In genomic region chr10:94546058-94546595, GRCh38 we compare ENCODE assay signal across 8 cellular contexts.
A peak's percentile ranks its signal among the peaks of the same experiment; 100 is the strongest.
DNase-seq lines count a peak whose midpoint lies in the region; ATAC-seq and TF ChIP-seq lines count a peak whose summit lies in the region.

No MANE protein-coding gene starts in this region.

- peaks cover 9% of the 10 kb centered on the region for H3K4me1 ChIP-seq in mucosa of stomach (ENCODE audit: control insufficient read depth, insufficient read depth, low read length)

- peak; percentile 19 for ATAC-seq in GM18907 (IDR thresholded peaks at IDR 0.05; ENCODE audit: unreplicated experiment)
- peak; percentile 16 for ATAC-seq in HG03460 (IDR thresholded peaks at IDR 0.05; ENCODE audit: unreplicated experiment)
- ATAC-seq in SK-N-SH treated with all-trans-retinoic acid at 6 μM for 48 hours, result peak; percentile 50

- no peaks in the 10 kb centered on the region for H3K9me3 ChIP-seq in mucosa of stomach (ENCODE audit: control insufficient read depth, low read length)

- H3K4me3 ChIP-seq in mucosa of stomach (ENCODE audit: low read length), result peak overlapping the region; percentile 53

- H3K36me3 ChIP-seq in mucosa of stomach (ENCODE audit: control insufficient read depth, insufficient read depth, low read length), result no peaks in the 10 kb centered on the region

- H3K27me3 ChIP-seq in mucosa of stomach (ENCODE audit: control insufficient read depth, insufficient read depth, low read length), result no peaks in the 10 kb centered on the region

- peak overlapping the region; percentile 82 for H3K9ac ChIP-seq in mucosa of stomach (ENCODE audit: low read length)

- H3K27ac ChIP-seq in C4-2B (peak overlapping the region; percentile 81), epithelial cell of prostate (peak overlapping the region; percentile 73)

- DNase-seq in epithelial cell of prostate (ENCODE audit: low read depth, low spot score) (no peak), NCI-H1694 treated with DMSO at 0.1 percent for 48 hours (lab: John Stamatoyannopoulos, UW) (no peak), NCI-H128 (lab: John Stamatoyannopoulos, UW; ENCODE audit: unreplicated experiment) (no peak)

- no peak for TF ChIP-seq CTCF in C4-2B (conservative IDR thresholded peaks at IDR 0.05)

TF ChIP-seq in SK-N-SH treated with all-trans-retinoic acid at 6 μM for 48 hours, 23 proteins besides CTCF, POLR2A, EP300 and RAD21:
- TF ChIP-seq OSR1 (CRISPR knock-in tag; IDR thresholded peaks at IDR 0.05) (no peak), CSDC2 (CRISPR knock-in tag; IDR thresholded peaks at IDR 0.05) (no peak), TSHZ2 (CRISPR knock-in tag; IDR thresholded peaks at IDR 0.05) (no peak)
